12 cellular contexts compared by ENCODE assay signal in the genomic region with DNA sequence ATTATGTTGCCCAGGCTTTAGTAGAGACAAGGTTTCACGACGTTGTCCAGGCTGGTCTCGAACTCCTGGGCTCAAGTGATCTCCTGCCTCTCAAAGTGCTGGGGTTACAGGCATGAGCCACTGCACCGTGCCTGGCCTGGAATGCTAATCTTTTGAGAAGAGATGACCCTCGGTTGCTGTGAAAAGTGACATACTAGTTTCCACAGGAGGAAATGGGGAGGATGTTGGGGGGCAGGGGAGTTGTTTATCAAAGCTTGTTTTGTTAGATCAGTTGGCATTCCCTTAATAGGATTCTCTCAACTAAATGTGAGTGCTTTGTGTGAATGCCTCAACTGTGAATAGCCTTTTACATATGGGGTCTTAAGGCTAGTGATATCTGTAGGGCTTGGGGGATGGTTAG. TPM values are rescaled to one million over a fixed set of nuclear protein-coding genes. Genes with fewer than 3 reads are reported as not detected.
DNase-seq lines count a peak whose midpoint lies in the region; TF ChIP-seq lines count a peak whose summit lies in the region.
"Had no signal": no experiment of that assay in that cellular context is flagged by ENCODE, and none has a peak within 500 bp of the region (broad histone marks: within the 10 kb centered on the region; RNA-seq: fewer than 3 reads in every experiment).

No MANE protein-coding gene starts in this region.

- H3K36me3 ChIP-seq in HUES48 (ENCODE audit: control insufficient read depth, insufficient read depth, low read length) (peaks cover 71% of the 10 kb centered on the region), neural progenitor cell (no peaks in the 10 kb centered on the region), SK-N-SH (replicated peaks in 1 of 2; ENCODE audit: control insufficient read depth in 1 of 2, insufficient read depth in 2 of 2, low read length in 1 of 2) (peaks cover 41 to 67% of the 10 kb centered on the region in 2 experiments)
- H3K36me3 ChIP-seq: prostate gland had no signal

- POLR2A ChIA-PET in SK-N-SH (lab: Yijun Ruan, JAX) = interaction anchor here (0.6 to 2.4 kb wide), 2 partner anchors 16 to 1823 kb away, joined by 4 to 9 read pairs; a partner anchor contains a TSS

- H3K9me3 ChIP-seq in HUES48 (ENCODE audit: control insufficient read depth, insufficient read depth, low read length) = no peaks in the 10 kb centered on the region
- H3K9me3 ChIP-seq in neural progenitor cell (ENCODE audit: low read depth) = no peaks in the 10 kb centered on the region
- no peaks in the 10 kb centered on the region for H3K9me3 ChIP-seq in SK-N-SH
- H3K9me3 ChIP-seq: prostate gland had no signal

- DNase-seq in NCI-H82 (lab: John Stamatoyannopoulos, UW) (peak; percentile 48), NCI-H82 treated with DMSO at 0.1 percent for 48 hours (lab: John Stamatoyannopoulos, UW; ENCODE audit: unreplicated experiment) (no peak), neural progenitor cell (ENCODE audit: low spot score) (peak; percentile 37), NCI-H748 treated with DMSO at 0.1 percent for 48 hours (lab: John Stamatoyannopoulos, UW) (no peak), cortex of kidney (lab: John Stamatoyannopoulos, UW) (no peak), SK-N-SH (no peak)
- DNase-seq: 8988T; effector CD4-positive, alpha-beta T cell; NCI-H1417 had no signal

- H3K9me2 ChIP-seq in SK-N-SH = no peaks in the 10 kb centered on the region

- H3K4me3 ChIP-seq in HUES48 (ENCODE audit: low read depth, low read length) = peak overlapping the region; percentile 100
- peak overlapping the region; percentile 55 for H3K4me3 ChIP-seq in neural progenitor cell
- no peak overlapping the region for H3K4me3 ChIP-seq in SK-N-SH (ENCODE audit: low read depth in 2 of 2, low read length in 1 of 2)
- H3K4me3 ChIP-seq: prostate gland had no signal

- H3K9ac ChIP-seq in HUES48 (ENCODE audit: low read depth, low read length) (peak overlapping the region; percentile 87; the same call in 1 of the 2 replicates), neural progenitor cell (no peak overlapping the region), SK-N-SH (no peak overlapping the region)

- peaks cover 69% of the 10 kb centered on the region for H4K20me1 ChIP-seq in neural progenitor cell (ENCODE audit: low read depth)
- H4K20me1 ChIP-seq in SK-N-SH (ENCODE audit: insufficient read depth) = peaks cover 4% of the 10 kb centered on the region; the same call in 1 of the 2 replicates

- H3K4me2 ChIP-seq in neural progenitor cell (peak overlapping the region; percentile 81), SK-N-SH (no peak overlapping the region)

- H3K4me1 ChIP-seq in HUES48 (ENCODE audit: control insufficient read depth, insufficient read depth, low read length) (peaks cover 44% of the 10 kb centered on the region), neural progenitor cell (peaks cover 42% of the 10 kb centered on the region), SK-N-SH (ENCODE audit: control insufficient read depth in 1 of 2, insufficient read depth in 2 of 2, low read depth in 1 of 2, low read length in 1 of 2) (peaks cover 20 to 27% of the 10 kb centered on the region in 2 experiments; a peak in 2 of 4 replicates)

- peak overlapping the region; percentile 94 for H3K27ac ChIP-seq in HUES48 (ENCODE audit: low read depth, low read length)
- H3K27ac ChIP-seq in neural progenitor cell = peak overlapping the region; percentile 30
- no peak overlapping the region for H3K27ac ChIP-seq in SK-N-SH (ENCODE audit: low read depth in 2 of 2, low read length in 1 of 2)

- H3K4me3 Mint-ChIP-seq in activated naive CD8-positive, alpha-beta T cell = peak overlapping the region; percentile 95
- H3K4me3 Mint-ChIP-seq in neural progenitor cell = no peak overlapping the region

- CTCF ChIA-PET in SK-N-SH (lab: Yijun Ruan, JAX) = interaction anchor here (0.9 to 2.4 kb wide), 4 partner anchors 11 to 813 kb away, joined by 3 to 7 read pairs (median 6); a partner anchor contains a TSS

- H3K36me3 Mint-ChIP-seq in activated naive CD8-positive, alpha-beta T cell = peaks cover 23% of the 10 kb centered on the region
- peaks cover 8% of the 10 kb centered on the region for H3K36me3 Mint-ChIP-seq in neural progenitor cell

- TF ChIP-seq RAD21 in SK-N-SH (IDR thresholded peaks at IDR 0.05; ENCODE audit: low read length) = no peak

- TF ChIP-seq CTCF in neural progenitor cell (IDR thresholded peaks at IDR 0.05) = no peak
- no peak for TF ChIP-seq CTCF in SK-N-SH (IDR thresholded peaks at IDR 0.05)

- H2AFZ ChIP-seq in neural progenitor cell (replicated peaks) = no peak overlapping the region
- no peak overlapping the region for H2AFZ ChIP-seq in SK-N-SH (ENCODE audit: low read depth)

- H3K4me1 Mint-ChIP-seq in activated naive CD8-positive, alpha-beta T cell (ENCODE audit: low read depth) = peaks cover 59% of the 10 kb centered on the region
- peaks cover 26% of the 10 kb centered on the region for H3K4me1 Mint-ChIP-seq in neural progenitor cell

- peaks cover 83% of the 10 kb centered on the region for H3F3A ChIP-seq in neural progenitor cell (ENCODE audit: low read depth)
- peaks cover 26% of the 10 kb centered on the region for H3F3A ChIP-seq in SK-N-SH (replicated peaks; ENCODE audit: insufficient read depth)

- no peaks in the 10 kb centered on the region for H3K9me3 Mint-ChIP-seq in activated naive CD8-positive, alpha-beta T cell (ENCODE audit: low read depth)
- H3K9me3 Mint-ChIP-seq in neural progenitor cell = no peaks in the 10 kb centered on the region

- WGBS in SK-N-SH (ENCODE audit: low lambda C conversion rate) = 81% methylated on average over 5 of the region's 5 CpGs

- no peaks in the 10 kb centered on the region for H3K27me3 ChIP-seq in HUES48 (ENCODE audit: control insufficient read depth, insufficient read depth, low read length)
- no peaks in the 10 kb centered on the region for H3K27me3 ChIP-seq in neural progenitor cell
- H3K27me3 ChIP-seq in SK-N-SH (ENCODE audit: insufficient read depth) = no peaks in the 10 kb centered on the region

- H3K79me2 ChIP-seq in neural progenitor cell (ENCODE audit: low read depth) = peaks cover 80% of the 10 kb centered on the region
- peaks cover 46% of the 10 kb centered on the region for H3K79me2 ChIP-seq in SK-N-SH (ENCODE audit: insufficient read depth)

- H3K27me3 Mint-ChIP-seq in activated naive CD8-positive, alpha-beta T cell = no peaks in the 10 kb centered on the region
- peaks cover 2% of the 10 kb centered on the region for H3K27me3 Mint-ChIP-seq in neural progenitor cell (ENCODE audit: insufficient read depth, low read depth)

- peak overlapping the region; percentile 64 for H3K27ac Mint-ChIP-seq in activated naive CD8-positive, alpha-beta T cell
- H3K27ac Mint-ChIP-seq in neural progenitor cell = no peak overlapping the region

- TF ChIP-seq EP300 in SK-N-SH (IDR thresholded peaks at IDR 0.05; ENCODE audit: borderline replicate concordance in 1 of 2, low read depth in 1 of 2, low read length in 1 of 2) = no peak

TF ChIP-seq in SK-N-SH, 30 proteins besides CTCF, POLR2A, EP300 and RAD21:
- TF ChIP-seq POLR2AphosphoS5 (IDR thresholded peaks at IDR 0.05; ENCODE audit: low read depth, low read length) (no peak), NRF1 (IDR thresholded peaks at IDR 0.05; ENCODE audit: low read depth, low read length) (no peak), MXI1 (IDR thresholded peaks at IDR 0.05; ENCODE audit: low read depth, low read length) (no peak), MEF2A (IDR thresholded peaks at IDR 0.05; ENCODE audit: borderline replicate concordance, low read depth) (no peak), RXRA (IDR thresholded peaks at IDR 0.05; ENCODE audit: borderline replicate concordance, low read depth) (no peak), SIN3A (IDR thresholded peaks at IDR 0.05; ENCODE audit: borderline replicate concordance, low read depth, low read length) (no peak), CHD2 (IDR thresholded peaks at IDR 0.05; ENCODE audit: low read length, partially characterized antibody) (no peak), EZH2phosphoT487 (IDR thresholded peaks at IDR 0.05; ENCODE audit: borderline replicate concordance, low read depth) (no peak), RCOR1 (IDR thresholded peaks at IDR 0.05; ENCODE audit: low read length) (no peak), ELF1 (IDR thresholded peaks at IDR 0.05) (no peak)
- TF ChIP-seq, protein P1, sequence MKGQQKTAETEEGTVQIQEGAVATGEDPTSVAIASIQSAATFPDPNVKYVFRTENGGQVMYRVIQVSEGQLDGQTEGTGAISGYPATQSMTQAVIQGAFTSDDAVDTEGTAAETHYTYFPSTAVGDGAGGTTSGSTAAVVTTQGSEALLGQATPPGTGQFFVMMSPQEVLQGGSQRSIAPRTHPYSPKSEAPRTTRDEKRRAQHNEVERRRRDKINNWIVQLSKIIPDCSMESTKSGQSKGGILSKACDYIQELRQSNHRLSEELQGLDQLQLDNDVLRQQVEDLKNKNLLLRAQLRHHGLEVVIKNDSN (IDR thresholded peaks at IDR 0.05; ENCODE audit: borderline replicate concordance, low read depth) = no peak
- TF ChIP-seq, protein P2, sequence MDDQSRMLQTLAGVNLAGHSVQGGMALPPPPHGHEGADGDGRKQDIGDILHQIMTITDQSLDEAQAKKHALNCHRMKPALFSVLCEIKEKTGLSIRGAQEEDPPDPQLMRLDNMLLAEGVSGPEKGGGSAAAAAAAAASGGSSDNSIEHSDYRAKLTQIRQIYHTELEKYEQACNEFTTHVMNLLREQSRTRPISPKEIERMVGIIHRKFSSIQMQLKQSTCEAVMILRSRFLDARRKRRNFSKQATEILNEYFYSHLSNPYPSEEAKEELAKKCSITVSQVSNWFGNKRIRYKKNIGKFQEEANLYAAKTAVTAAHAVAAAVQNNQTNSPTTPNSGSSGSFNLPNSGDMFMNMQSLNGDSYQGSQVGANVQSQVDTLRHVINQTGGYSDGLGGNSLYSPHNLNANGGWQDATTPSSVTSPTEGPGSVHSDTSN (IDR thresholded peaks at IDR 0.05) = no peak
- TF ChIP-seq, protein P3, sequence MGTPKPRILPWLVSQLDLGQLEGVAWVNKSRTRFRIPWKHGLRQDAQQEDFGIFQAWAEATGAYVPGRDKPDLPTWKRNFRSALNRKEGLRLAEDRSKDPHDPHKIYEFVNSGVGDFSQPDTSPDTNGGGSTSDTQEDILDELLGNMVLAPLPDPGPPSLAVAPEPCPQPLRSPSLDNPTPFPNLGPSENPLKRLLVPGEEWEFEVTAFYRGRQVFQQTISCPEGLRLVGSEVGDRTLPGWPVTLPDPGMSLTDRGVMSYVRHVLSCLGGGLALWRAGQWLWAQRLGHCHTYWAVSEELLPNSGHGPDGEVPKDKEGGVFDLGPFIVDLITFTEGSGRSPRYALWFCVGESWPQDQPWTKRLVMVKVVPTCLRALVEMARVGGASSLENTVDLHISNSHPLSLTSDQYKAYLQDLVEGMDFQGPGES (IDR thresholded peaks at IDR 0.05; ENCODE audit: low read depth, low read length) = no peak
- TF ChIP-seq, protein P4, sequence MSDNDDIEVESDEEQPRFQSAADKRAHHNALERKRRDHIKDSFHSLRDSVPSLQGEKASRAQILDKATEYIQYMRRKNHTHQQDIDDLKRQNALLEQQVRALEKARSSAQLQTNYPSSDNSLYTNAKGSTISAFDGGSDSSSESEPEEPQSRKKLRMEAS (IDR thresholded peaks at IDR 0.05; ENCODE audit: low read depth) = no peak

RNA-seq across cellular contexts. Expression of a gene that starts 16.4 kb away (rescaled TPM):
- 680 and 1,185 TPM in 2 replicates for total RNA-seq in neural progenitor cell (ENCODE audit: low replicate concordance)
- polyA plus RNA-seq in SK-N-SH (2012; rRNA removed) = 40.4 and 63.6 TPM in 2 replicates
- polyA plus RNA-seq in SK-N-SH (2012; cell fraction: cytosol; rRNA removed) = 56.7 and 71.8 TPM in 2 replicates
- 40.2 and 90.8 TPM in 2 replicates for polyA plus RNA-seq in SK-N-SH (2012; cell fraction: nucleus; rRNA removed)

Comparison
In these comparisons a context has a peak if more than half of its experiments do, and no peak if none do; other contexts are left out.
1. DNase-seq: peak in NCI-H82 (single experiment) and neural progenitor cell (single experiment); none in NCI-H82 treated with DMSO at 0.1 percent for 48 hours (single experiment), NCI-H748 treated with DMSO at 0.1 percent for 48 hours (single experiment), cortex of kidney (single experiment) and SK-N-SH (single experiment).
2. H3K27ac ChIP-seq: peak in HUES48 (single experiment) and neural progenitor cell (single experiment); none in SK-N-SH (0 of 2).
3. H3K4me3 ChIP-seq: peak in HUES48 (single experiment) and neural progenitor cell (single experiment); none in SK-N-SH (0 of 2).